Comparison of ENCODE assay signal across 10 cellular contexts in the genomic region with DNA sequence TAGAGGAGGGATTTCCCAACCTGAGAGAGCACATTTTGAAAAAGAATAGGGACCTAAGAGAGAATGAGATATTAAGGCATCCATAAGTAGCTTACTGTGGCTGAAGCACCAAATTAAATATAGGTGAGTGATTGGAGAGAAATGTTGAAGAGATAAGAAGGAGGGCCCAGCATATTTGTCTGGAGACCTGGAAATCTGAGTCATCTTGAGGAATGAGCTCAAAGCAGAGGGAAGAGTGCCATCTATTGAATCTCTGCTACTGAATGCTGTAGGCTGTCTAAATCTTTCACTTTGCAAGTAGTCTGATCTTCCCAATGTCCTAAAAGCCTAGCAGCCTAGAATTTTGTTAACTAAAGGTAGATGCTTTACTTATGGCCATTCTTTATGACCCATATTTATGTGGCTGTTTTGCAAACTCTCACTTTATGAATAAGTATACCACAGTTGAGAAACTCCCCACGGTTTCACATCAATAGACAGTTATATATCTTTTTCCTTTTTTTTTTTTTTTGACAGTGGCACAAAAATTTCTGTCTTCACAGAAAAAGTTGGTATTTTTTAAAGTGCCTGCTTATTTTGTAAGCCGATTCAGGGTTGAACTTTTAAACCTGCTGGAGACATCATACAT.
A peak's percentile ranks its signal among the peaks of the same experiment; 100 is the strongest.
DNase-seq lines count a peak whose midpoint lies in the region; ATAC-seq and TF ChIP-seq lines count a peak whose summit lies in the region.
"Had no signal": no experiment of that assay in that cellular context is flagged by ENCODE, and none has a peak within 500 bp of the region (broad histone marks: within the 10 kb centered on the region; RNA-seq: fewer than 3 reads in every experiment).

No MANE protein-coding gene starts in this region.

- H3K4me3 Mint-ChIP-seq in CD8-positive, alpha-beta memory T cell, result no peak overlapping the region
- H3K4me3 Mint-ChIP-seq: activated CD8-positive, alpha-beta T cell treated with anti-CD3 and anti-CD28 coated beads, Interleukin-2, amount 10 ng/mL, durations not matched to agents 7 days and 5 days had no signal

- peak overlapping the region in 7 of 8 donors; percentile 0 to 55 (median 8) for H3K27ac Mint-ChIP-seq in CD8-positive, alpha-beta memory T cell
- H3K27ac Mint-ChIP-seq: activated CD8-positive, alpha-beta T cell treated with anti-CD3 and anti-CD28 coated beads, Interleukin-2, amount 10 ng/mL, durations not matched to agents 7 days and 5 days had no signal

- peaks cover 18% of the 10 kb centered on the region for H3K4me1 ChIP-seq in CD8-positive, alpha-beta memory T cell (ENCODE audit: insufficient read depth, low read length)
- H3K4me1 ChIP-seq in left lung, result no peaks in the 10 kb centered on the region

- H3K9me3 ChIP-seq in CD8-positive, alpha-beta memory T cell (ENCODE audit: low read length), result no peaks in the 10 kb centered on the region
- no peaks in the 10 kb centered on the region for H3K9me3 ChIP-seq in left lung

- no peaks in the 10 kb centered on the region for H3K36me3 Mint-ChIP-seq in CD8-positive, alpha-beta memory T cell

- H3K9me3 Mint-ChIP-seq in CD8-positive, alpha-beta memory T cell, result no peaks in the 10 kb centered on the region

- peaks cover 0 to 1% of the 10 kb centered on the region in 2 donors for H3K27me3 Mint-ChIP-seq in CD8-positive, alpha-beta memory T cell

- no peak for DNase-seq in CD8-positive, alpha-beta memory T cell
- DNase-seq in KBM-7 (peak; percentile 8), left lung (no peak), DMS79 (lab: John Stamatoyannopoulos, UW) (no peak), AG08395 (ENCODE audit: low spot score) (no peak), GOT3 (lab: John Stamatoyannopoulos, UW) (no peak), hippocampal formation (lab: John Stamatoyannopoulos, UW) (no peak)
- DNase-seq: activated CD8-positive, alpha-beta T cell treated with anti-CD3 and anti-CD28 coated beads, Interleukin-2, amount 10 ng/mL, durations not matched to agents 7 days and 5 days had no signal

- POLR2A ChIA-PET in CD8-positive, alpha-beta memory T cell (lab: Charles Lee), result no interaction called here

- H3K4me1 Mint-ChIP-seq in CD8-positive, alpha-beta memory T cell, result peaks cover 43 to 56% (median 52%) of the 10 kb centered on the region in 3 donors

- ATAC-seq in left lung, result peak; percentile 47
- ATAC-seq: activated CD8-positive, alpha-beta T cell treated with anti-CD3 and anti-CD28 coated beads, Interleukin-2, amount 10 ng/mL, durations not matched to agents 7 days and 5 days; left lobe of liver had no signal

- no peak overlapping the region for H3K4me3 ChIP-seq in CD8-positive, alpha-beta memory T cell (ENCODE audit: low read length)
- H3K4me3 ChIP-seq in left lung, result no peak overlapping the region

- H3K27ac ChIP-seq in CD8-positive, alpha-beta memory T cell (ENCODE audit: low read depth, low read length), result no peak overlapping the region
- no peak overlapping the region for H3K27ac ChIP-seq in VCaP
- no peak overlapping the region for H3K27ac ChIP-seq in left lung

- intact Hi-C loops in left lung (cut with DNase I), result no loop called here

- TF ChIP-seq CTCF in VCaP (conservative IDR thresholded peaks at IDR 0.05) (peak; percentile 25; the same call in 1 of the 2 replicates), left lung (IDR thresholded peaks at IDR 0.05) (no peak)

- in situ Hi-C loops in KBM-7 (cut with MboI; ENCODE audit: low pct_unique_long_range_greater_than_20kb, low sequenced_read_pairs), result no loop called here

- no peaks in the 10 kb centered on the region for H3K36me3 ChIP-seq in CD8-positive, alpha-beta memory T cell (ENCODE audit: insufficient read depth, low read length)
- H3K36me3 ChIP-seq in left lung, result no peaks in the 10 kb centered on the region

- CTCF ChIA-PET in CD8-positive, alpha-beta memory T cell (lab: Charles Lee), result no interaction called here

- no peaks in the 10 kb centered on the region for H3K27me3 ChIP-seq in CD8-positive, alpha-beta memory T cell (ENCODE audit: insufficient read depth, low read length, poor library complexity, severe bottlenecking)
- H3K27me3 ChIP-seq in left lung, result no peaks in the 10 kb centered on the region
